16 cellular contexts compared by ENCODE assay signal in genomic region chr3:131553495-131554247, GRCh38. TPM values are rescaled to one million over a fixed set of nuclear protein-coding genes. Genes with fewer than 3 reads are reported as not detected.
DNase-seq lines count a peak whose midpoint lies in the region; ATAC-seq and TF ChIP-seq lines count a peak whose summit lies in the region.
"Had no signal": no experiment of that assay in that cellular context is flagged by ENCODE, and none has a peak within 500 bp of the region (broad histone marks: within the 10 kb centered on the region; RNA-seq: fewer than 3 reads in every experiment).

No MANE protein-coding gene starts in this region.

- H3K4me3 ChIP-seq in mammary epithelial cell (replicated peaks in 1 of 3; ENCODE audit: insufficient read depth in 1 of 3, low read depth in 2 of 3, low read length in 3 of 3) = no peak overlapping the region
- H3K4me3 ChIP-seq in body of pancreas = no peak overlapping the region
- H3K4me3 ChIP-seq: adrenal gland, lung had no signal

- WGBS in mammary epithelial cell (ENCODE audit: low coverage, missing lambda C conversion rate) = 77% methylated on average over 3 of the region's 3 CpGs
- 70 to 72% methylated on average over 3 of the region's 3 CpGs for WGBS in body of pancreas, 2 donors

- TF ChIP-seq CTCF in GM10248 (IDR thresholded peaks at IDR 0.05; ENCODE audit: control extremely low read depth, extremely low read depth, low read depth, missing control alignments) = no peak
- no peak for TF ChIP-seq CTCF in mammary epithelial cell (conservative IDR thresholded peaks at IDR 0.05 in 1 of 2, IDR thresholded peaks at IDR 0.05 in 1 of 2; ENCODE audit: extremely low read depth in 1 of 2, insufficient read depth in 1 of 2, low read depth in 1 of 2, low read length in 2 of 2)
- no peak for TF ChIP-seq CTCF in body of pancreas (IDR thresholded peaks at IDR 0.05)

- CTCF ChIA-PET in GM10248 (lab: Yijun Ruan, JAX) = interaction anchor here (1.0 to 1.7 kb wide), 4 partner anchors 9 to 476 kb away, joined by 3 to 5 read pairs (median 5); no protein-coding TSS in a partner anchor
- CTCF ChIA-PET in mammary epithelial cell (lab: Charles Lee; ENCODE audit: low non-redundant PET) = no interaction called here

- no peaks in the 10 kb centered on the region for H4K20me1 ChIP-seq in mammary epithelial cell (ENCODE audit: insufficient read depth, low read length)

- ATAC-seq in HG02610 (IDR thresholded peaks at IDR 0.05; ENCODE audit: unreplicated experiment) (peak; percentile 98), HG03342 (IDR thresholded peaks at IDR 0.05; ENCODE audit: unreplicated experiment) (peak; percentile 95), body of pancreas (no peak)
- ATAC-seq: HCT116 had no signal

- no peaks in the 10 kb centered on the region for H3K79me2 ChIP-seq in mammary epithelial cell (ENCODE audit: insufficient read depth, low read length)

- H3K36me3 ChIP-seq in mammary epithelial cell (ENCODE audit: insufficient read depth, low read length) (no peaks in the 10 kb centered on the region), body of pancreas (replicated peaks in 1 of 2; ENCODE audit: insufficient read depth in 1 of 2, low read depth in 2 of 2) (no peaks in the 10 kb centered on the region)
- H3K36me3 ChIP-seq: adrenal gland had no signal

- H3K27me3 ChIP-seq in mammary epithelial cell (ENCODE audit: insufficient read depth, low read length) (peaks cover 2% of the 10 kb centered on the region), body of pancreas (no peaks in the 10 kb centered on the region)
- H3K27me3 ChIP-seq: adrenal gland had no signal

- intact Hi-C loops in mammary epithelial cell (cut with micrococcal nuclease) (no loop called here), body of pancreas (cut with DNase I) (no loop called here)

- no peak overlapping the region for H3K4me2 ChIP-seq in mammary epithelial cell (ENCODE audit: insufficient read depth, low read depth, low read length)

- in situ Hi-C loops in mammary epithelial cell (cut with MboI; ENCODE audit: low sequenced_read_pairs in 2 of 2) = no loop called here

- dilution Hi-C loops in mammary epithelial cell (cut with HindIII; ENCODE audit: low sequenced_read_pairs) = no loop called here

- H3K27ac ChIP-seq in mammary epithelial cell (ENCODE audit: insufficient read depth, low read depth, low read length) (no peak overlapping the region), body of pancreas (no peak overlapping the region)
- H3K27ac ChIP-seq: adrenal gland had no signal

- no TSS peak for BruUV-seq in mammary epithelial cell (replicated peaks; lab: Mats Ljungman, UMichigan)

- H3K9me3 ChIP-seq in mammary epithelial cell (replicated peaks; ENCODE audit: insufficient read depth, low read length) (no peaks in the 10 kb centered on the region), body of pancreas (no peaks in the 10 kb centered on the region)
- H3K9me3 ChIP-seq: adrenal gland had no signal

- peak; percentile 29 for DNase-seq in GM10248 (ENCODE audit: extremely low spot score)
- DNase-seq in GM19240 (ENCODE audit: insufficient read length, low spot score) = peak; percentile 12
- DNase-seq in NCI-H1436 (lab: John Stamatoyannopoulos, UW) = no peak
- no peak for DNase-seq in mammary epithelial cell
- DNase-seq in body of pancreas = no peak
- no peak for DNase-seq in activated gamma-delta T cell treated with Interleukin-2 at 50 U/mL for 16 hours
- DNase-seq: ACHN; adrenal gland; effector CD8-positive, alpha-beta T cell; glutamatergic neuron; NK-92 treated with Interleukin-12 subunit alpha and Interleukin-12 subunit beta, amount 100 ng/mL, for 24 hours; stimulated activated CD4-positive, alpha-beta T cell treated with anti-CD3 and anti-CD28 coated beads, Interleukin-2, amount 100 ng/mL, for 48 hours had no signal

- H2AFZ ChIP-seq in mammary epithelial cell (ENCODE audit: low read depth, low read length) = no peak overlapping the region

- H3K4me1 ChIP-seq in mammary epithelial cell (ENCODE audit: insufficient read depth, low read length) = no peaks in the 10 kb centered on the region
- H3K4me1 ChIP-seq in body of pancreas = no peaks in the 10 kb centered on the region

- POLR2A ChIA-PET in GM10248 (lab: Yijun Ruan, JAX) = no interaction called here

- no peak for TF ChIP-seq POLR2A in body of pancreas (IDR thresholded peaks at IDR 0.05)

- H3K9ac ChIP-seq in mammary epithelial cell (ENCODE audit: insufficient read depth, low read length) = no peak overlapping the region

RNA-seq across cellular contexts. Expression of gene MRPL3, which starts 50.9 kb away (rescaled TPM):
- 100 to 1,000 TPM in 1 of 2 donors, 10 to 100 TPM in 1; 78.9 to 103 TPM for total RNA-seq in mammary epithelial cell
- polyA plus RNA-seq in mammary epithelial cell = 113 TPM
- polyA minus RNA-seq in mammary epithelial cell = 98.1 TPM
- 10 to 100 TPM; 41.5 to 43.1 TPM for total RNA-seq in body of pancreas

Comparison
In these comparisons a context has a peak if more than half of its experiments do, and no peak if none do; other contexts are left out.
1. DNase-seq: peak in GM10248 (single experiment) and GM19240 (single experiment); none in NCI-H1436 (single experiment), mammary epithelial cell (single experiment), body of pancreas (0 of 4) and activated gamma-delta T cell treated with Interleukin-2 at 50 U/mL for 16 hours (single experiment).